Comparison of ENCODE assay signal across 8 cellular contexts in genomic region chr1:100352267-100353072, GRCh38. TPM values are rescaled to one million over a fixed set of nuclear protein-coding genes. Genes with fewer than 3 reads are reported as not detected.
DNase-seq lines count a peak whose midpoint lies in the region; ATAC-seq, FAIRE-seq and TF ChIP-seq lines count a peak whose summit lies in the region.

TSS of gene CDC14A (plus strand) at chr1:100352506. CDS start at chr1:100352955, 449 bp downstream.

- intact Hi-C loops in T-helper 1 cell treated with Interleukin-12 subunit alpha and Interleukin-12 subunit beta and Interleukin-4 antibody, amounts not matched to agents 30 ng/mL and 1 ng/mL, for 36 hours (cut with micrococcal nuclease), result loop anchor here (1.0 to 5.0 kb wide), 12 partner anchors 25 to 1481 kb away; partner anchors contain the start of genes AGL, GPR88, S1PR1 and SLC30A7
- intact Hi-C loops in left ventricle myocardium superior (cut with micrococcal nuclease) (no loop called here), psoas muscle (cut with DNase I) (loop anchor here (2.0 to 5.0 kb wide), 6 partner anchors 62 to 220 kb away; partner anchors contain the start of genes RTCA (in 1 of the 2), SASS6 (in 1 of the 2) and TRMT13 (in 1 of the 2))

- ATAC-seq in HG02852 (IDR thresholded peaks at IDR 0.05; ENCODE audit: unreplicated experiment), result peak; percentile 51
- ATAC-seq in left ventricle myocardium superior, result peak; percentile 92
- ATAC-seq in psoas muscle, result peak; percentile 90 to 91 (median 91)

- DNase-seq in GM12892 (ENCODE audit: insufficient read length) (peak; percentile 81), NCI-H146 (lab: John Stamatoyannopoulos, UW) (peak; percentile 96), amniotic stem cell (lab: John Stamatoyannopoulos, UW) (peak; percentile 85), left ventricle myocardium superior (peak; percentile 94), psoas muscle (peak; percentile 93 to 96), urothelium cell line (ENCODE audit: low spot score) (peak; percentile 95)

- no peaks in the 10 kb centered on the region for H3K27me3 ChIP-seq in psoas muscle (ENCODE audit: insufficient read depth in 3 of 3, low read length in 2 of 3)

- 0% methylated on average over 46 to 64 of the region's 65 CpGs for WGBS in psoas muscle, 3 donors

- peak within 1 kb of the TSS; percentile 95 for H3K4me3 ChIP-seq in psoas muscle

- no peaks in the 10 kb centered on the region for H3K9me3 ChIP-seq in psoas muscle

- H3K36me3 ChIP-seq in psoas muscle (ENCODE audit: insufficient read depth in 1 of 2, low read depth in 1 of 2), result peaks cover 0 to 3% of the 10 kb centered on the region in 2 donors

- peak within 1 kb of the TSS; percentile 94 for H3K27ac ChIP-seq in psoas muscle

- FAIRE-seq in GM12892 (lab: Jason Lieb, UNC) (peak; percentile 92), urothelium cell line (lab: Jason Lieb, UNC) (peak; percentile 53)

- H3K4me1 ChIP-seq in psoas muscle, result peaks cover 18% of the 10 kb centered on the region

- peak; percentile 71; the same call in 1 of the 2 replicates for TF ChIP-seq POLR2A in GM12892 (IDR thresholded peaks at IDR 0.05; ENCODE audit: low read depth, low read length)

- no peak for TF ChIP-seq CTCF in psoas muscle (IDR thresholded peaks at IDR 0.05)

RNA-seq across cellular contexts. Expression of gene CDC14A, which starts in this region (rescaled TPM):
- polyA plus RNA-seq in GM12892 (2012; ENCODE audit: missing spikeins), result 4.0 TPM
- 49.3 and 50.3 TPM in 2 replicates for total RNA-seq in T-helper 1 cell treated with Interleukin-12 subunit alpha and Interleukin-12 subunit beta and Interleukin-4 antibody, amounts not matched to agents 30 ng/mL and 1 ng/mL, for 36 hours
- 2.6 TPM for total RNA-seq in left ventricle myocardium superior
- total RNA-seq in psoas muscle, result 1 to 10 TPM; 2.3 to 5.5 (median 2.9) TPM
- 1 to 10 TPM in 2 of 3 donors, under 1 TPM in 1; 0.44 to 1.3 (median 1.2) TPM for polyA plus RNA-seq in psoas muscle

Comparison
In these comparisons a context has a peak if more than half of its experiments do, and no peak if none do; other contexts are left out.
1. Peak in every context shown above with its lines: DNase-seq, ATAC-seq, H3K4me3 ChIP-seq and H3K27ac ChIP-seq.